In the genomic region with DNA sequence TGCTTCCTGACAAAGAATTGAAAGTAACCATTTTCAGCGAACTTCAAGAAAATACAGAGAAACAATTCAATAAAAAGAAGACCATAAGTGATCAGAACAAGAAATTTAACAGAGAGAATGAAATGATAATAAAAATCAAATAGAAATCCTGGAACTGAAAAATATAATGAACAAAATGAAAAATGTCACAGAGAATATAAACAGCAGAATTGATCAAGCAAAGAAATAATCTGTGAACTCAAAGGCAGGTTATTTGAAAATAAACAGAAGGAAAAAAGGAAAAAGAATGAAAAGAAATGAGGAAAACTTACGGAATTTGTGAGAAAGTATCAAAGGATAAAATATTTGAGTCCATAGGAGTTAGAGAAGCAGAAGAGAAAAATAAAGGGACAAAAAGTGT, we compare ENCODE assay signal across 9 cellular contexts.
"Had no signal": no experiment of that assay in that cellular context is flagged by ENCODE, and none has a peak within 500 bp of the region (broad histone marks: within the 10 kb centered on the region; RNA-seq: fewer than 3 reads in every experiment).

No MANE protein-coding gene starts in this region.

- H3K27ac Mint-ChIP-seq: GM23338, H9, HFFc6 had no signal

- H3K4me3 Mint-ChIP-seq: GM23338, H9, HFFc6 had no signal

- H2AFZ ChIP-seq: GM23338 had no signal

- H3K4me1 Mint-ChIP-seq: GM23338, H9 had no signal

- ATAC-seq: GM23338 had no signal

- FAIRE-seq: H1, H54 had no signal

- H3K27ac ChIP-seq: HL-60 had no signal

- H3K4me2 ChIP-seq: GM23338 had no signal

- H3K4me3 ChIP-seq: GM23338 had no signal

- DNase-seq: H9, HCEC 1CT, HFFc6, IMR-90, KBM-7 had no signal
